16 cellular contexts compared by ENCODE assay signal in genomic region chr12:56107242-56107641, GRCh38. TPM values are rescaled to one million over a fixed set of nuclear protein-coding genes. Genes with fewer than 3 reads are reported as not detected.
DNase-seq lines count a peak whose midpoint lies in the region; ATAC-seq and TF ChIP-seq lines count a peak whose summit lies in the region.
"Had no signal": no experiment of that assay in that cellular context is flagged by ENCODE, and none has a peak within 500 bp of the region (broad histone marks: within the 10 kb centered on the region; RNA-seq: fewer than 3 reads in every experiment).

No MANE protein-coding gene starts in this region.

- H3K4me3 ChIP-seq in HFF-Myc (replicated peaks; ENCODE audit: low read depth, low read length): peak overlapping the region; percentile 91; the same call in 1 of the 2 replicates
- H3K4me3 ChIP-seq: body of pancreas, esophagus muscularis mucosa, vagina had no signal

- peaks cover 56% of the 10 kb centered on the region for H3K36me3 Mint-ChIP-seq in activated T-cell treated with anti-CD3 and anti-CD28 coated beads, Interleukin-2, amount 50 U/mL, for 4 hours (ENCODE audit: insufficient read depth)
- peaks cover 28% of the 10 kb centered on the region for H3K36me3 Mint-ChIP-seq in activated naive CD8-positive, alpha-beta T cell
- H3K36me3 Mint-ChIP-seq in nephron progenitor cell (ENCODE audit: low read depth): peaks cover 55% of the 10 kb centered on the region

- no peaks in the 10 kb centered on the region for H3K9me3 Mint-ChIP-seq in activated T-cell treated with anti-CD3 and anti-CD28 coated beads, Interleukin-2, amount 50 U/mL, for 4 hours
- no peaks in the 10 kb centered on the region for H3K9me3 Mint-ChIP-seq in activated naive CD8-positive, alpha-beta T cell (ENCODE audit: low read depth)
- no peaks in the 10 kb centered on the region for H3K9me3 Mint-ChIP-seq in nephron progenitor cell

- intact Hi-C loops in left colon (cut with DNase I, micrococcal nuclease): no loop called here

- no peak for TF ChIP-seq CTCF in HFF-Myc (IDR thresholded peaks at IDR 0.05; ENCODE audit: low read depth, low read length, missing control alignments)
- no peak for TF ChIP-seq CTCF in nephron progenitor cell (IDR thresholded peaks at IDR 0.05)

- no peak for ATAC-seq in activated T-cell treated with anti-CD3 and anti-CD28 coated beads, Interleukin-2, amount 50 U/mL, for 4 hours
- no peak for ATAC-seq in left colon
- ATAC-seq: body of pancreas had no signal

- H3K27me3 Mint-ChIP-seq in activated T-cell treated with anti-CD3 and anti-CD28 coated beads, Interleukin-2, amount 50 U/mL, for 4 hours (ENCODE audit: low read depth): no peaks in the 10 kb centered on the region
- no peaks in the 10 kb centered on the region for H3K27me3 Mint-ChIP-seq in activated naive CD8-positive, alpha-beta T cell
- peaks cover 2% of the 10 kb centered on the region for H3K27me3 Mint-ChIP-seq in nephron progenitor cell (ENCODE audit: low read depth, poor library complexity)

- peak overlapping the region; percentile 59 for H3K27ac Mint-ChIP-seq in activated naive CD8-positive, alpha-beta T cell
- H3K27ac Mint-ChIP-seq in nephron progenitor cell: no peak overlapping the region

- H3K4me1 Mint-ChIP-seq in activated T-cell treated with anti-CD3 and anti-CD28 coated beads, Interleukin-2, amount 50 U/mL, for 4 hours (ENCODE audit: low read depth): peaks cover 40% of the 10 kb centered on the region
- peaks cover 38% of the 10 kb centered on the region for H3K4me1 Mint-ChIP-seq in activated naive CD8-positive, alpha-beta T cell (ENCODE audit: low read depth)
- H3K4me1 Mint-ChIP-seq in nephron progenitor cell: peaks cover 48% of the 10 kb centered on the region

- DNase-seq in activated T-cell treated with anti-CD3 and anti-CD28 coated beads, Interleukin-2, amount 50 U/mL, for 4 hours: no peak
- DNase-seq in activated T-cell treated with anti-CD3 and anti-CD28 coated beads for 4 hours (no peak), HFF-Myc (ENCODE audit: extremely low read depth, low read depth) (no peak), nephron progenitor cell (no peak), SKM-1 treated with dmso at 0.1 percent for 144 hours (lab: John Stamatoyannopoulos, UW; ENCODE audit: unreplicated experiment) (no peak), left colon (no peak), HuH-7.5 (ENCODE audit: low spot score) (no peak)
- DNase-seq: activated effector memory CD4-positive, alpha-beta T cell treated with anti-CD3 and anti-CD28 coated beads, Interleukin-2, amount 50 U/mL, for 16 hours; body of pancreas; COR-L47; NCI-H187; NCI-H510A treated with DMSO at 0.1 percent for 48 hours; SHP77 treated with DMSO at 0.1 percent for 48 hours had no signal

- H3K4me3 Mint-ChIP-seq in activated T-cell treated with anti-CD3 and anti-CD28 coated beads, Interleukin-2, amount 50 U/mL, for 4 hours: peak overlapping the region; percentile 45
- peak overlapping the region; percentile 100 for H3K4me3 Mint-ChIP-seq in activated naive CD8-positive, alpha-beta T cell
- peak overlapping the region; percentile 42 for H3K4me3 Mint-ChIP-seq in nephron progenitor cell

RNA-seq across cellular contexts. Expression of gene PA2G4, which starts 2.9 kb away (rescaled TPM):
- 100 to 1,000 TPM; 538 to 590 (median 573) TPM for total RNA-seq in activated T-cell treated with anti-CD3 and anti-CD28 coated beads, Interleukin-2, amount 50 U/mL, for 4 hours
- 10 to 100 TPM; 59.6 to 80.9 TPM for total RNA-seq in left colon

RNA-seq across cellular contexts. Expression of gene RPL41, which starts 9.2 kb away (rescaled TPM):
- 1,000 to 10,000 TPM; 3,827 to 4,080 (median 3,837) TPM for total RNA-seq in activated T-cell treated with anti-CD3 and anti-CD28 coated beads, Interleukin-2, amount 50 U/mL, for 4 hours
- 1,000 to 10,000 TPM; 2,955 to 2,956 TPM for total RNA-seq in left colon

RNA-seq across cellular contexts. Expression of gene ZC3H10, which starts 10.8 kb away (rescaled TPM):
- total RNA-seq in activated T-cell treated with anti-CD3 and anti-CD28 coated beads, Interleukin-2, amount 50 U/mL, for 4 hours: 1 to 10 TPM; 7.4 to 8.3 (median 8.2) TPM
- total RNA-seq in left colon: 1 to 10 TPM; 3.5 to 4.1 TPM

RNA-seq across cellular contexts. Expression of gene ESYT1, which starts 20.8 kb away (rescaled TPM):
- total RNA-seq in activated T-cell treated with anti-CD3 and anti-CD28 coated beads, Interleukin-2, amount 50 U/mL, for 4 hours: 100 to 1,000 TPM in 2 of 3 donors, 10 to 100 TPM in 1; 95.9 to 113 (median 106) TPM
- 10 to 100 TPM; 44.4 to 48.6 TPM for total RNA-seq in left colon

RNA-seq across cellular contexts. Expression of gene ERBB3, which starts 27.3 kb away (rescaled TPM):
- total RNA-seq in activated T-cell treated with anti-CD3 and anti-CD28 coated beads, Interleukin-2, amount 50 U/mL, for 4 hours: 1 to 10 TPM in 1 of 3 donors, under 1 TPM in 2; 0.48 to 1.6 (median 0.63) TPM
- 100 to 1,000 TPM; 188 to 261 TPM for total RNA-seq in left colon

Comparison
In these comparisons a context has a peak if more than half of its experiments do, and no peak if none do; other contexts are left out.
1. H3K4me3 Mint-ChIP-seq: peak in every context shown above with its lines; median percentile 100 in activated naive CD8-positive, alpha-beta T cell; 45 in activated T-cell treated with anti-CD3 and anti-CD28 coated beads, Interleukin-2, amount 50 U/mL, for 4 hours; 42 in nephron progenitor cell.
2. RNA of gene PA2G4, which starts 2.9 kb away (total RNA-seq): 538 to 590 TPM in activated T-cell treated with anti-CD3 and anti-CD28 coated beads, Interleukin-2, amount 50 U/mL, for 4 hours; 59.6 to 80.9 TPM in left colon; every median in the first group is over 4 times any median in the second.